ENCODE assay signal across 8 cellular contexts in genomic region chr15:75367913-75368688, GRCh38. TPM values are rescaled to one million over a fixed set of nuclear protein-coding genes. Genes with fewer than 3 reads are reported as not detected.
A peak's percentile ranks its signal among the peaks of the same experiment; 100 is the strongest.
DNase-seq lines count a peak whose midpoint lies in the region; ATAC-seq, FAIRE-seq and TF ChIP-seq lines count a peak whose summit lies in the region.

TSS of gene MAN2C1 (minus strand) at chr15:75368607. CDS start at chr15:75368583, 24 bp downstream.

- H4K20me1 ChIP-seq in BLaER1, result peaks cover 23% of the 10 kb centered on the region

- peaks cover 47% of the 10 kb centered on the region for H3K4me1 ChIP-seq in BLaER1

- H3K27me3 ChIP-seq in BLaER1, result no peaks in the 10 kb centered on the region

- peak within 1 kb of the TSS; percentile 86 for H3K4me3 Mint-ChIP-seq in activated CD4-positive, alpha-beta T cell treated with anti-CD3 and anti-CD28 coated beads for 36 hours

- H3K9me3 Mint-ChIP-seq in activated CD4-positive, alpha-beta T cell treated with anti-CD3 and anti-CD28 coated beads for 36 hours (ENCODE audit: low read depth), result no peaks in the 10 kb centered on the region

- H3K4me3 ChIP-seq in BLaER1, result peak within 1 kb of the TSS; percentile 97
- H3K4me3 ChIP-seq in choroid plexus epithelial cell (ENCODE audit: low read depth, low read length), result peak within 1 kb of the TSS; percentile 74

- peak; percentile 84 for TF ChIP-seq CTCF in choroid plexus epithelial cell (conservative IDR thresholded peaks at IDR 0.05; ENCODE audit: low read depth, low read length)

- peak within 1 kb of the TSS; percentile 95 for H3K27ac Mint-ChIP-seq in activated CD4-positive, alpha-beta T cell treated with anti-CD3 and anti-CD28 coated beads for 36 hours

- H3K27me3 Mint-ChIP-seq in activated CD4-positive, alpha-beta T cell treated with anti-CD3 and anti-CD28 coated beads for 36 hours, result no peaks in the 10 kb centered on the region

- DNase-seq in GM19239 (ENCODE audit: insufficient read length, low spot score) (peak; percentile 93), NCI-H524 (lab: John Stamatoyannopoulos, UW) (peak; percentile 96 to 99), choroid plexus epithelial cell (ENCODE audit: low read depth) (peak; percentile 98), kidney glomerular epithelial cell (lab: John Stamatoyannopoulos, UW) (peak; percentile 90)
- DNase-seq in activated CD4-positive, alpha-beta T cell treated with anti-CD3 and anti-CD28 coated beads for 36 hours, result peak; percentile 97
- DNase-seq in stimulated activated CD4-positive, alpha-beta T cell treated with anti-CD3 and anti-CD28 coated beads, Interleukin-1b, Interleukin-23, amount 100 ng/mL, for 1 hour (ENCODE audit: low read depth in 2 of 2), result peak; percentile 79 to 89

- peak within 1 kb of the TSS; percentile 96 for H3K9ac ChIP-seq in BLaER1

- ATAC-seq in HG03457 (IDR thresholded peaks at IDR 0.05; ENCODE audit: unreplicated experiment), result peak; percentile 68
- peak; percentile 94 for ATAC-seq in activated CD4-positive, alpha-beta T cell treated with anti-CD3 and anti-CD28 coated beads for 36 hours

- POLR2A ChIA-PET in activated CD4-positive, alpha-beta T cell treated with anti-CD3 and anti-CD28 coated beads for 36 hours (lab: Charles Lee), result interaction anchor here (0.6 to 4.9 kb wide), 15 partner anchors 11 to 644 kb away, joined by 3 to 83 read pairs (median 4); partner anchors contain the start of genes IMP3, SIN3A and SNUPN

- H3K4me2 ChIP-seq in BLaER1, result peak within 1 kb of the TSS; percentile 92

- CTCF ChIA-PET in activated CD4-positive, alpha-beta T cell treated with anti-CD3 and anti-CD28 coated beads for 36 hours (lab: Charles Lee), result interaction anchor here (0.5 to 3.3 kb wide), 38 partner anchors 10 to 469 kb away, joined by 3 to 37 read pairs (median 4); partner anchors contain the start of genes COMMD4, IMP3, SIN3A and SNX33

- H3K9me3 ChIP-seq in BLaER1, result no peaks in the 10 kb centered on the region

- peak; percentile 98 for FAIRE-seq in GM19239 (lab: Jason Lieb, UNC)

- H3K36me3 ChIP-seq in BLaER1, result peaks cover 72% of the 10 kb centered on the region

- peaks cover 26% of the 10 kb centered on the region for H3K4me1 Mint-ChIP-seq in activated CD4-positive, alpha-beta T cell treated with anti-CD3 and anti-CD28 coated beads for 36 hours

- H3K27ac ChIP-seq in BLaER1, result peak within 1 kb of the TSS; percentile 99

- peaks cover 33% of the 10 kb centered on the region for H3K36me3 Mint-ChIP-seq in activated CD4-positive, alpha-beta T cell treated with anti-CD3 and anti-CD28 coated beads for 36 hours (ENCODE audit: low read depth)

- intact Hi-C loops in activated CD4-positive, alpha-beta T cell treated with anti-CD3 and anti-CD28 coated beads for 36 hours (cut with DNase I, micrococcal nuclease), result loop anchor here (1.0 to 2.0 kb wide), 10 partner anchors 21 to 535 kb away; partner anchors contain the start of genes IMP3 (in 2 of the 2), SNUPN (in 2 of the 2), COMMD4 (in 1 of the 2) and FBXO22 (in 1 of the 2)

RNA-seq across cellular contexts. Expression of gene MAN2C1, which starts in this region (rescaled TPM):
- total RNA-seq in activated CD4-positive, alpha-beta T cell treated with anti-CD3 and anti-CD28 coated beads for 36 hours, result 100 to 1,000 TPM; 119 to 181 TPM

Comparison
In these comparisons a context has a peak if more than half of its experiments do, and no peak if none do; other contexts are left out.
1. Peak in every context shown above with its lines: DNase-seq, ATAC-seq, H3K4me3 ChIP-seq and H3K27ac ChIP-seq.